Comparison of ENCODE assay signal across 14 cellular contexts in the genomic region with DNA sequence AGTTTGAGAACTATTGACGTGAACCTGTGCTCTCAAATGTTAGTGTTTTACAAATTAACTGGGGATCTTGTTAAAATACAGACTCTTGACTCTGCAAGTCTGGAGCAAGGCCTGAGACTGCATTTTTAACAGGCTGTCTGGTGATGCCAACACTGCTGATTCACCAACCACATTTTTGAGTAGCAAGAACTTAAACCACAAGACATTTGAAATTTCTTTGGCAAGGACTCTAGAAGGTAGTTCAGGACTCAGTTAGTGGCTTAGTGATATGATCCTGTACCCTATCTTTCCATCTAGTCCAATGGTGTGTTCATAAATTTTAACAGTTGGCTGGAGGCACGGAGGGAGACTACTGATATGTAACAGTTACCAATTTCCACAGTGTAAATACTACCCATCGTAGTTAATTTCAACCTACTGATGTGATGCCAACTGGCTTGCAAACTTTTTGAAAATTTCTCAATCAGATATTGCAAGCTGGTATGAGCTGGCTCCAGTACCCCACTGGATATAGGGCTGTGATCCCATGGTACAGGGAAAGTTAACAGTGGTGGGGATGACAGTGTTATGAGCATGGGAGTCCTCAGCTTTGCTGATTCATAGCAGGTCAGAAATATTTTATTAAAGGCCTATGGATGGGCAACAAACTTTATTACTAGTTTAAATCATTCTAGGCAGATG.
A peak's percentile ranks its signal among the peaks of the same experiment; 100 is the strongest.
DNase-seq lines count a peak whose midpoint lies in the region; ATAC-seq and TF ChIP-seq lines count a peak whose summit lies in the region.
"Had no signal": no experiment of that assay in that cellular context is flagged by ENCODE, and none has a peak within 500 bp of the region (broad histone marks: within the 10 kb centered on the region; RNA-seq: fewer than 3 reads in every experiment).

No MANE protein-coding gene starts in this region.

- POLR2A ChIA-PET in activated CD8-positive, alpha-beta T cell treated with anti-CD3 and anti-CD28 coated beads for 36 hours (lab: Charles Lee) = no interaction called here
- POLR2A ChIA-PET in activated CD8-positive, alpha-beta T cell treated with anti-CD3 and anti-CD28 coated beads, Interleukin-2, amount 10 ng/mL, durations not matched to agents 7 days and 5 days (lab: Charles Lee) = no interaction called here
- POLR2A ChIA-PET in WTC11 (lab: Charles Lee) = no interaction called here

- H3K27ac ChIP-seq in RWPE2 (ENCODE audit: poor library complexity, severe bottlenecking) (peak overlapping the region; percentile 64), suprapubic skin (peak overlapping the region; percentile 7), testis (no peak overlapping the region)

- no peak for TF ChIP-seq CTCF in activated CD8-positive, alpha-beta T cell treated with anti-CD3 and anti-CD28 coated beads for 36 hours (IDR thresholded peaks at IDR 0.05)
- TF ChIP-seq CTCF in RWPE2 (IDR thresholded peaks at IDR 0.05; ENCODE audit: poor library complexity, severe bottlenecking) (no peak), suprapubic skin (IDR thresholded peaks at IDR 0.05) (no peak), testis (IDR thresholded peaks at IDR 0.05) (no peak), WTC11 (IDR thresholded peaks at IDR 0.05) (no peak)

- DNase-seq in activated CD8-positive, alpha-beta T cell treated with anti-CD3 and anti-CD28 coated beads for 36 hours = peak; percentile 8
- no peak for DNase-seq in activated CD8-positive, alpha-beta T cell treated with anti-CD3 and anti-CD28 coated beads, Interleukin-2, amount 10 ng/mL, durations not matched to agents 7 days and 5 days
- no peak for DNase-seq in RWPE2 (ENCODE audit: low spot score)
- peak; percentile 75 for DNase-seq in fibroblast of the conjunctiva (ENCODE audit: low read depth)
- DNase-seq in suprapubic skin (ENCODE audit: low spot score in 2 of 2) = no peak
- no peak for DNase-seq in testis
- no peak for DNase-seq in cortex of kidney (lab: John Stamatoyannopoulos, UW)
- DNase-seq in WTC11 (ENCODE audit: low spot score) = no peak
- DNase-seq: C1 segment of cervical spinal cord; erythroblast; GOT3; NCI-H510A; stimulated activated CD4-positive, alpha-beta T cell treated with anti-CD3 and anti-CD28 coated beads, Interleukin-4, amount 100 ng/mL, for 1 hour had no signal

- H3K9me3 Mint-ChIP-seq in activated CD8-positive, alpha-beta T cell treated with anti-CD3 and anti-CD28 coated beads for 36 hours = no peaks in the 10 kb centered on the region
- H3K9me3 Mint-ChIP-seq in activated CD8-positive, alpha-beta T cell treated with anti-CD3 and anti-CD28 coated beads, Interleukin-2, amount 10 ng/mL, durations not matched to agents 7 days and 5 days (ENCODE audit: insufficient read depth) = no peaks in the 10 kb centered on the region
- no peaks in the 10 kb centered on the region for H3K9me3 Mint-ChIP-seq in WTC11

- H3K4me3 ChIP-seq in RWPE2 (ENCODE audit: severe bottlenecking) (no peak overlapping the region), suprapubic skin (no peak overlapping the region), testis (no peak overlapping the region)

- H3K9me3 ChIP-seq in RWPE2 (ENCODE audit: severe bottlenecking) (no peaks in the 10 kb centered on the region), suprapubic skin (no peaks in the 10 kb centered on the region), testis (no peaks in the 10 kb centered on the region)

- H3K36me3 ChIP-seq in RWPE2 (ENCODE audit: low read depth) (no peaks in the 10 kb centered on the region), suprapubic skin (no peaks in the 10 kb centered on the region), testis (ENCODE audit: low read depth, missing control alignments) (no peaks in the 10 kb centered on the region)

- ATAC-seq in activated CD8-positive, alpha-beta T cell treated with anti-CD3 and anti-CD28 coated beads for 36 hours = peak; percentile 55
- no peak for ATAC-seq in activated CD8-positive, alpha-beta T cell treated with anti-CD3 and anti-CD28 coated beads, Interleukin-2, amount 10 ng/mL, durations not matched to agents 7 days and 5 days
- ATAC-seq in RWPE2 (ENCODE audit: low read depth) (peak; percentile 87), WTC11 (no peak)

- H3K27me3 ChIP-seq in RWPE2 (ENCODE audit: insufficient read depth, poor library complexity, severe bottlenecking) (no peaks in the 10 kb centered on the region), suprapubic skin (no peaks in the 10 kb centered on the region), testis (no peaks in the 10 kb centered on the region)

- no peak overlapping the region for H3K4me3 Mint-ChIP-seq in activated CD8-positive, alpha-beta T cell treated with anti-CD3 and anti-CD28 coated beads for 36 hours
- H3K4me3 Mint-ChIP-seq in activated CD8-positive, alpha-beta T cell treated with anti-CD3 and anti-CD28 coated beads, Interleukin-2, amount 10 ng/mL, durations not matched to agents 7 days and 5 days = no peak overlapping the region
- no peak overlapping the region for H3K4me3 Mint-ChIP-seq in WTC11
- H3K4me3 Mint-ChIP-seq: activated naive CD8-positive, alpha-beta T cell had no signal

- no peak for TF ChIP-seq EP300 in suprapubic skin (IDR thresholded peaks at IDR 0.05)

- peaks cover 2% of the 10 kb centered on the region for H3K4me1 Mint-ChIP-seq in activated CD8-positive, alpha-beta T cell treated with anti-CD3 and anti-CD28 coated beads for 36 hours (ENCODE audit: low read depth)
- H3K4me1 Mint-ChIP-seq in activated CD8-positive, alpha-beta T cell treated with anti-CD3 and anti-CD28 coated beads, Interleukin-2, amount 10 ng/mL, durations not matched to agents 7 days and 5 days (ENCODE audit: low read depth) = peaks cover 6% of the 10 kb centered on the region
- H3K4me1 Mint-ChIP-seq in WTC11 = peaks cover 10% of the 10 kb centered on the region

- H3K4me1 ChIP-seq in RWPE2 (ENCODE audit: insufficient read depth, poor library complexity, severe bottlenecking) (peaks cover 20% of the 10 kb centered on the region), suprapubic skin (no peaks in the 10 kb centered on the region), testis (no peaks in the 10 kb centered on the region)

- WGBS in suprapubic skin = 43% methylated on average over 3 of the region's 3 CpGs
- WGBS in testis, 2 donors = 73 to 89% methylated on average over 3 of the region's 3 CpGs

- TF ChIP-seq POLR2A in suprapubic skin (IDR thresholded peaks at IDR 0.05) (no peak), testis (IDR thresholded peaks at IDR 0.05) (no peak)

- H3K36me3 Mint-ChIP-seq in activated CD8-positive, alpha-beta T cell treated with anti-CD3 and anti-CD28 coated beads for 36 hours (ENCODE audit: low read depth) = no peaks in the 10 kb centered on the region
- H3K36me3 Mint-ChIP-seq in activated CD8-positive, alpha-beta T cell treated with anti-CD3 and anti-CD28 coated beads, Interleukin-2, amount 10 ng/mL, durations not matched to agents 7 days and 5 days (ENCODE audit: low read depth) = no peaks in the 10 kb centered on the region
- H3K36me3 Mint-ChIP-seq in WTC11 = no peaks in the 10 kb centered on the region
- H3K36me3 Mint-ChIP-seq: activated naive CD8-positive, alpha-beta T cell had no signal

- H3K27me3 Mint-ChIP-seq in activated CD8-positive, alpha-beta T cell treated with anti-CD3 and anti-CD28 coated beads for 36 hours = no peaks in the 10 kb centered on the region
- peaks cover 1% of the 10 kb centered on the region for H3K27me3 Mint-ChIP-seq in activated CD8-positive, alpha-beta T cell treated with anti-CD3 and anti-CD28 coated beads, Interleukin-2, amount 10 ng/mL, durations not matched to agents 7 days and 5 days (ENCODE audit: low read depth)
- no peaks in the 10 kb centered on the region; the same call in 1 of the 2 replicates for H3K27me3 Mint-ChIP-seq in WTC11 (ENCODE audit: low read depth)
- H3K27me3 Mint-ChIP-seq: activated naive CD8-positive, alpha-beta T cell had no signal

- intact Hi-C loops in activated CD8-positive, alpha-beta T cell treated with anti-CD3 and anti-CD28 coated beads for 36 hours (cut with micrococcal nuclease) = no loop called here
- intact Hi-C loops in testis (cut with DNase I; ENCODE audit: low total_unique reads) = no loop called here

- no peak overlapping the region for H3K27ac Mint-ChIP-seq in activated CD8-positive, alpha-beta T cell treated with anti-CD3 and anti-CD28 coated beads for 36 hours
- H3K27ac Mint-ChIP-seq in activated CD8-positive, alpha-beta T cell treated with anti-CD3 and anti-CD28 coated beads, Interleukin-2, amount 10 ng/mL, durations not matched to agents 7 days and 5 days = no peak overlapping the region
- no peak overlapping the region for H3K27ac Mint-ChIP-seq in WTC11
- H3K27ac Mint-ChIP-seq: activated naive CD8-positive, alpha-beta T cell had no signal

- CTCF ChIA-PET in activated CD8-positive, alpha-beta T cell treated with anti-CD3 and anti-CD28 coated beads for 36 hours (lab: Charles Lee) = interaction anchor here (0.8 kb wide), 1 partner anchor 13 kb away, joined by 3 read pairs; no protein-coding TSS in a partner anchor
- CTCF ChIA-PET in activated CD8-positive, alpha-beta T cell treated with anti-CD3 and anti-CD28 coated beads, Interleukin-2, amount 10 ng/mL, durations not matched to agents 7 days and 5 days (lab: Charles Lee) = interaction anchor here (1.1 kb wide), 1 partner anchor 8 kb away, joined by 6 read pairs; no protein-coding TSS in a partner anchor
- CTCF ChIA-PET in WTC11 (lab: Charles Lee) = no interaction called here

TF ChIP-seq in WTC11, 78 proteins besides CTCF, POLR2A, EP300 and RAD21:
- no peak for TF ChIP-seq NFYB (CRISPR knock-in tag; conservative IDR thresholded peaks at IDR 0.05; ENCODE audit: low read depth)
- no peak for TF ChIP-seq ZNF232 (CRISPR knock-in tag; IDR thresholded peaks at IDR 0.05)
TF ChIP-seq in WTC11: peak in this region for 0.

Comparison
In these comparisons a context has a peak if more than half of its experiments do, and no peak if none do; other contexts are left out.
1. ATAC-seq: peak in activated CD8-positive, alpha-beta T cell treated with anti-CD3 and anti-CD28 coated beads for 36 hours (single experiment) and RWPE2 (single experiment); none in activated CD8-positive, alpha-beta T cell treated with anti-CD3 and anti-CD28 coated beads, Interleukin-2, amount 10 ng/mL, durations not matched to agents 7 days and 5 days (single experiment) and WTC11 (single experiment).
2. DNase-seq: peak in activated CD8-positive, alpha-beta T cell treated with anti-CD3 and anti-CD28 coated beads for 36 hours (single experiment) and fibroblast of the conjunctiva (single experiment); none in activated CD8-positive, alpha-beta T cell treated with anti-CD3 and anti-CD28 coated beads, Interleukin-2, amount 10 ng/mL, durations not matched to agents 7 days and 5 days (single experiment), RWPE2 (single experiment), suprapubic skin (0 of 2), testis (single experiment), cortex of kidney (single experiment) and WTC11 (single experiment).
3. H3K27ac ChIP-seq: peak in RWPE2 (single experiment) and suprapubic skin (single experiment); none in testis (0 of 2).